Comparison of ENCODE assay signal across 11 cellular contexts in genomic region chr1:246110343-246111219, GRCh38.
DNase-seq lines count a peak whose midpoint lies in the region; ATAC-seq lines count a peak whose summit lies in the region.
"Had no signal": no experiment of that assay in that cellular context is flagged by ENCODE, and none has a peak within 500 bp of the region (broad histone marks: within the 10 kb centered on the region; RNA-seq: fewer than 3 reads in every experiment).

No MANE protein-coding gene starts in this region.

- WGBS in mesenchymal stem cell = 23% methylated on average over 11 of the region's 13 CpGs

- no peak overlapping the region for H2AK5ac ChIP-seq in mesenchymal stem cell (ENCODE audit: low read length, severe bottlenecking)

- no peaks in the 10 kb centered on the region for H3K36me3 ChIP-seq in mesenchymal stem cell (ENCODE audit: control insufficient read depth in 1 of 2, insufficient read depth in 2 of 2, low read depth in 1 of 2, low read length in 2 of 2)

- H3K18ac ChIP-seq in mesenchymal stem cell (ENCODE audit: low read depth in 1 of 2, low read length in 2 of 2) = peak overlapping the region; percentile 13 to 86

- peaks cover 3% of the 10 kb centered on the region for H3K4me1 ChIP-seq in mesenchymal stem cell (ENCODE audit: control insufficient read depth, insufficient read depth, low read depth, low read length)

- peak; percentile 93 for DNase-seq in DMS153 treated with DMSO at 0.1 percent for 48 hours (lab: John Stamatoyannopoulos, UW; ENCODE audit: unreplicated experiment)
- DNase-seq in NCI-H146 treated with DMSO at 0.1 percent for 48 hours (lab: John Stamatoyannopoulos, UW; ENCODE audit: unreplicated experiment) = peak; percentile 94
- peak; percentile 80 for DNase-seq in amniotic epithelial cell (ENCODE audit: low read depth)
- peak; percentile 95 for DNase-seq in mesenchymal stem cell
- DNase-seq in AML-193 (lab: John Stamatoyannopoulos, UW) = no peak
- DNase-seq: activated CD8-positive, alpha-beta T cell treated with anti-CD3 and anti-CD28 coated beads for 36 hours; activated naive CD4-positive, alpha-beta T cell treated with anti-CD3 and anti-CD28 coated beads, Interleukin-2, amount 50 U/mL, for 16 hours had no signal

- no peak overlapping the region for H3K4me3 ChIP-seq in mesenchymal stem cell (ENCODE audit: insufficient read depth in 1 of 2, low read depth in 1 of 2, low read length in 2 of 2)

- no peak overlapping the region for H3K4me2 ChIP-seq in mesenchymal stem cell (ENCODE audit: low read length, poor library complexity, severe bottlenecking)
- H3K4me2 ChIP-seq: KMS-11 had no signal

- H2AFZ ChIP-seq in mesenchymal stem cell (ENCODE audit: low read depth, low read length) = no peak overlapping the region

- peak overlapping the region; percentile 15 for H3K27ac ChIP-seq in mesenchymal stem cell (ENCODE audit: low read length, poor library complexity, severe bottlenecking)
- H3K27ac ChIP-seq: KMS-11 had no signal

- H3K14ac ChIP-seq in mesenchymal stem cell (ENCODE audit: low read length in 2 of 2) = no peak overlapping the region

- peak overlapping the region in 1 of 2 experiments; percentile 75 for H2BK12ac ChIP-seq in mesenchymal stem cell (ENCODE audit: low read length in 2 of 2)

- H3K9ac ChIP-seq in mesenchymal stem cell (ENCODE audit: low read length) = no peak overlapping the region
- H3K9ac ChIP-seq: KMS-11 had no signal

- H4K91ac ChIP-seq in mesenchymal stem cell (ENCODE audit: low read length) = peak overlapping the region; percentile 89

- H3K79me1 ChIP-seq in mesenchymal stem cell (replicated peaks; ENCODE audit: low read length, poor library complexity, severe bottlenecking) = peaks cover 5% of the 10 kb centered on the region

- H2BK120ac ChIP-seq in mesenchymal stem cell (ENCODE audit: low read depth, low read length) = peak overlapping the region; percentile 67

- peak overlapping the region; percentile 93 for H4K8ac ChIP-seq in mesenchymal stem cell (ENCODE audit: low read length)

- peak overlapping the region; percentile 24 to 44 for H3K4ac ChIP-seq in mesenchymal stem cell (ENCODE audit: low read depth in 1 of 2, low read length in 2 of 2)

- no peak overlapping the region for H3K23ac ChIP-seq in mesenchymal stem cell (ENCODE audit: low read length in 2 of 2)

- no peaks in the 10 kb centered on the region for H3K27me3 ChIP-seq in mesenchymal stem cell (ENCODE audit: control insufficient read depth in 1 of 2, insufficient read depth in 1 of 2, low read length in 2 of 2)

- H2BK5ac ChIP-seq in mesenchymal stem cell (ENCODE audit: low read depth, low read length, poor library complexity, severe bottlenecking) = no peak overlapping the region

- ATAC-seq in GM21576 (IDR thresholded peaks at IDR 0.05; ENCODE audit: unreplicated experiment) = no peak
- ATAC-seq in GM21786 (IDR thresholded peaks at IDR 0.05; ENCODE audit: unreplicated experiment) = no peak
- no peak for ATAC-seq in GM18520 (IDR thresholded peaks at IDR 0.05; ENCODE audit: unreplicated experiment)
- ATAC-seq: activated CD8-positive, alpha-beta T cell treated with anti-CD3 and anti-CD28 coated beads for 36 hours had no signal

- H3K9me3 ChIP-seq in mesenchymal stem cell (ENCODE audit: control insufficient read depth, low read length) = no peaks in the 10 kb centered on the region

- H2BK15ac ChIP-seq in mesenchymal stem cell (ENCODE audit: low read depth, poor library complexity, severe bottlenecking) = peak overlapping the region; percentile 36

Comparison
In these comparisons a context has a peak if more than half of its experiments do, and no peak if none do; other contexts are left out.
1. DNase-seq: peak in DMS153 treated with DMSO at 0.1 percent for 48 hours (single experiment), NCI-H146 treated with DMSO at 0.1 percent for 48 hours (single experiment), amniotic epithelial cell (single experiment) and mesenchymal stem cell (single experiment); none in AML-193 (0 of 2).